ENCODE assay signal across 1 cellular context in genomic region chr3:8532251-8532831, GRCh38.
TF ChIP-seq lines count a peak whose summit lies in the region.

No MANE protein-coding gene starts in this region.

TF ChIP-seq in liver, 16 proteins besides CTCF, POLR2A, EP300 and RAD21 (continued from another document):
- peak; percentile 48 for TF ChIP-seq REST (IDR thresholded peaks at IDR 0.05)
- peak; percentile 50 for TF ChIP-seq FOXA1 (IDR thresholded peaks at IDR 0.05)
- TF ChIP-seq HNF4G (IDR thresholded peaks at IDR 0.05): peak; percentile 83
- TF ChIP-seq NR2F2 (IDR thresholded peaks at IDR 0.05): peak; percentile 89
- peak; percentile 92 to 93 for TF ChIP-seq RXRA (IDR thresholded peaks at IDR 0.05)
- TF ChIP-seq ATF3 (IDR thresholded peaks at IDR 0.05): no peak
- TF ChIP-seq HNF4A (conservative IDR thresholded peaks at IDR 0.05): peak; percentile 91 to 95
- TF ChIP-seq JUND (IDR thresholded peaks at IDR 0.05): peak; percentile 52 to 75
- TF ChIP-seq TAF1 (conservative IDR thresholded peaks at IDR 0.05): no peak
